In the genomic region with DNA sequence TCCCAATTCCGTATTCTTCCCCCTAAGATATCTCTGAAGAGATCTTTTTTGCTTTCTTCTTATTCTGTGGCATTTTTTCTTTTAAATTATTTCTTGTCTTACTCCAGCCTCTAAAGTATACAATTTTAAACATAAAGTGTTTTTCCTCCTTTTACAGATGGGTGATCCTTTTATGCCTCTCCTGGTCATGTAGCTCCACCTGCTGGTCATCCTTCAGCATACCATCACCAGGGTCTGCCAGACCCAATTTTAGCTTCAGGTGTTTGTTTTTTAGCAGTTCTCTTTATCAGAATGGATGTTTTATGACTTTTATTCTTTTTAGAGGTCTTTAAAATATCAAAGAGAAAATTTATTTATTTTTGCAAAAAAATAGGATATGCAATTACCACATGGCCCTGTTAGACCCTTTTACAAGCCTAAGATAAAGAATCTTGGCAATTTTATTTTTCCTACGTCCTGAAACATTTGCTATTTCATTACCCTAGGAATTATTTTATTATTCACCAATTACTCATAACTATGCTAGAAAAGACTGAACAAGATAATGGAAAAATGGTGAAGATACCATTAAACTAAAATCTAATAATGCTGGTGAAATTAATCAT, we compare ENCODE assay signal across 1 cellular context.
TF ChIP-seq lines count a peak whose summit lies in the region.

No MANE protein-coding gene starts in this region.

TF ChIP-seq in GM23338, 12 proteins besides CTCF, POLR2A, EP300 and RAD21 (continued from another document):
- TF ChIP-seq, protein P1, sequence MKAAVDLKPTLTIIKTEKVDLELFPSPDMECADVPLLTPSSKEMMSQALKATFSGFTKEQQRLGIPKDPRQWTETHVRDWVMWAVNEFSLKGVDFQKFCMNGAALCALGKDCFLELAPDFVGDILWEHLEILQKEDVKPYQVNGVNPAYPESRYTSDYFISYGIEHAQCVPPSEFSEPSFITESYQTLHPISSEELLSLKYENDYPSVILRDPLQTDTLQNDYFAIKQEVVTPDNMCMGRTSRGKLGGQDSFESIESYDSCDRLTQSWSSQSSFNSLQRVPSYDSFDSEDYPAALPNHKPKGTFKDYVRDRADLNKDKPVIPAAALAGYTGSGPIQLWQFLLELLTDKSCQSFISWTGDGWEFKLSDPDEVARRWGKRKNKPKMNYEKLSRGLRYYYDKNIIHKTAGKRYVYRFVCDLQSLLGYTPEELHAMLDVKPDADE (IDR thresholded peaks at IDR 0.05), result no peak
- TF ChIP-seq JUNB (IDR thresholded peaks at IDR 0.05; ENCODE audit: unreplicated experiment) (no peak), STAT1 (IDR thresholded peaks at IDR 0.05; ENCODE audit: unreplicated experiment) (no peak), EZH2 (IDR thresholded peaks at IDR 0.05; ENCODE audit: low read depth, unreplicated experiment) (no peak), CREB1 (CRISPR knock-in tag; IDR thresholded peaks at IDR 0.05; ENCODE audit: low read depth) (no peak), ZNF114 (CRISPR knock-in tag; IDR thresholded peaks at IDR 0.05) (no peak)
